Comparison of ENCODE assay signal across 9 cellular contexts in genomic region chrX:16826207-16826606, GRCh38. TPM values are rescaled to one million over a fixed set of nuclear protein-coding genes. Genes with fewer than 3 reads are reported as not detected.
A peak's percentile ranks its signal among the peaks of the same experiment; 100 is the strongest.
DNase-seq lines count a peak whose midpoint lies in the region; ATAC-seq and TF ChIP-seq lines count a peak whose summit lies in the region.
"Had no signal": no experiment of that assay in that cellular context is flagged by ENCODE, and none has a peak within 500 bp of the region (broad histone marks: within the 10 kb centered on the region; RNA-seq: fewer than 3 reads in every experiment).

No MANE protein-coding gene starts in this region.

- peaks cover 13% of the 10 kb centered on the region for H3K36me3 Mint-ChIP-seq in activated naive CD4-positive, alpha-beta T cell treated with anti-CD3 and anti-CD28 coated beads, Interleukin-2, amount 10 ng/mL, durations not matched to agents 7 days and 5 days
- H3K36me3 Mint-ChIP-seq in T-helper 17 cell (ENCODE audit: low read depth): no peaks in the 10 kb centered on the region

- no peak overlapping the region for H3K9ac ChIP-seq in smooth muscle cell (ENCODE audit: low read depth)

- peaks cover 5% of the 10 kb centered on the region for H3F3A ChIP-seq in smooth muscle cell (ENCODE audit: low read depth)

- DNase-seq in activated naive CD4-positive, alpha-beta T cell treated with anti-CD3 and anti-CD28 coated beads, Interleukin-2, amount 10 ng/mL, durations not matched to agents 7 days and 5 days: no peak
- no peak for DNase-seq in activated naive CD4-positive, alpha-beta T cell treated with anti-CD3 and anti-CD28 coated beads, Interleukin-2, amount 50 U/mL, for 16 hours
- DNase-seq in T-helper 17 cell (no peak), fibroblast of the conjunctiva (ENCODE audit: low read depth) (peak; percentile 62), smooth muscle cell (lab: John Stamatoyannopoulos, UW; ENCODE audit: unreplicated experiment) (no peak)
- DNase-seq in stimulated activated CD4-positive, alpha-beta T cell treated with anti-CD3 and anti-CD28 coated beads, Interleukin-12 subunit alpha, Interleukin-12 subunit beta, amount 100 ng/mL, for 4 hours: no peak

- TF ChIP-seq RAD21 in Ishikawa (IDR thresholded peaks at IDR 0.05; ENCODE audit: low read depth): peak; percentile 42; the same call in 1 of the 2 replicates

- peak overlapping the region; percentile 28 for H3K27ac Mint-ChIP-seq in activated naive CD4-positive, alpha-beta T cell treated with anti-CD3 and anti-CD28 coated beads, Interleukin-2, amount 10 ng/mL, durations not matched to agents 7 days and 5 days
- H3K27ac Mint-ChIP-seq in T-helper 17 cell: peak overlapping the region; percentile 75

- no peak for TF ChIP-seq EP300 in Ishikawa (IDR thresholded peaks at IDR 0.05; ENCODE audit: borderline replicate concordance)

- H3K4me3 Mint-ChIP-seq in activated naive CD4-positive, alpha-beta T cell treated with anti-CD3 and anti-CD28 coated beads, Interleukin-2, amount 10 ng/mL, durations not matched to agents 7 days and 5 days: no peak overlapping the region
- no peak overlapping the region for H3K4me3 Mint-ChIP-seq in T-helper 17 cell

- no peak overlapping the region for H2AFZ ChIP-seq in smooth muscle cell (ENCODE audit: low read depth)

- no peaks in the 10 kb centered on the region for H3K27me3 ChIP-seq in smooth muscle cell (ENCODE audit: low read depth)

- no peaks in the 10 kb centered on the region for H3K4me1 ChIP-seq in smooth muscle cell (ENCODE audit: low read depth)

- no peak overlapping the region for H3K4me3 ChIP-seq in smooth muscle cell
- H3K4me3 ChIP-seq: HAP-1 had no signal

- ATAC-seq in T-helper 17 cell: peak; percentile 54
- no peak for ATAC-seq in GM21576 (IDR thresholded peaks at IDR 0.05; ENCODE audit: unreplicated experiment)

- no peak overlapping the region for H3K27ac ChIP-seq in smooth muscle cell (ENCODE audit: low read depth)

- peaks cover 5% of the 10 kb centered on the region for H3K4me1 Mint-ChIP-seq in activated naive CD4-positive, alpha-beta T cell treated with anti-CD3 and anti-CD28 coated beads, Interleukin-2, amount 10 ng/mL, durations not matched to agents 7 days and 5 days
- H3K4me1 Mint-ChIP-seq in T-helper 17 cell: no peaks in the 10 kb centered on the region

- no peak overlapping the region for H3K4me2 ChIP-seq in smooth muscle cell

- no peaks in the 10 kb centered on the region for H3K36me3 ChIP-seq in smooth muscle cell (ENCODE audit: low read depth)

- peak; percentile 76 for TF ChIP-seq CTCF in smooth muscle cell (IDR thresholded peaks at IDR 0.05; ENCODE audit: borderline replicate concordance, insufficient read depth, poor library complexity, severe bottlenecking)

- H3K9me3 ChIP-seq in T-helper 17 cell (ENCODE audit: control insufficient read depth, low read length, poor library complexity, severe bottlenecking) (no peaks in the 10 kb centered on the region), smooth muscle cell (replicated peaks; ENCODE audit: low read depth) (no peaks in the 10 kb centered on the region)
- H3K9me3 ChIP-seq: HAP-1 had no signal

- CTCF ChIA-PET in activated naive CD4-positive, alpha-beta T cell treated with anti-CD3 and anti-CD28 coated beads, Interleukin-2, amount 10 ng/mL, durations not matched to agents 7 days and 5 days (lab: Charles Lee): interaction anchor here (0.7 to 3.1 kb wide), 8 partner anchors 20 to 226 kb away, joined by 3 to 20 read pairs (median 3); no protein-coding TSS in a partner anchor

- no peaks in the 10 kb centered on the region for H3K9me3 Mint-ChIP-seq in activated naive CD4-positive, alpha-beta T cell treated with anti-CD3 and anti-CD28 coated beads, Interleukin-2, amount 10 ng/mL, durations not matched to agents 7 days and 5 days

- H3K79me2 ChIP-seq in smooth muscle cell (ENCODE audit: low read depth): no peaks in the 10 kb centered on the region

- 81% methylated on average over 3 of the region's 3 CpGs for WGBS in smooth muscle cell (ENCODE audit: low lambda C conversion rate)

- no peaks in the 10 kb centered on the region for H4K20me1 ChIP-seq in smooth muscle cell (ENCODE audit: low read depth)

- no peaks in the 10 kb centered on the region for H3K27me3 Mint-ChIP-seq in activated naive CD4-positive, alpha-beta T cell treated with anti-CD3 and anti-CD28 coated beads, Interleukin-2, amount 10 ng/mL, durations not matched to agents 7 days and 5 days
- no peaks in the 10 kb centered on the region for H3K27me3 Mint-ChIP-seq in T-helper 17 cell

TF ChIP-seq in Ishikawa, 13 proteins besides CTCF, POLR2A, EP300 and RAD21:
- TF ChIP-seq YY1 (IDR thresholded peaks at IDR 0.05; ENCODE audit: low read depth) (no peak), MAX (IDR thresholded peaks at IDR 0.05) (no peak), TEAD4 (IDR thresholded peaks at IDR 0.05) (no peak), TAF1 (IDR thresholded peaks at IDR 0.05; ENCODE audit: low read depth) (no peak), USF1 (IDR thresholded peaks at IDR 0.05) (no peak), CEBPB (IDR thresholded peaks at IDR 0.05) (no peak), ZBTB7A (IDR thresholded peaks at IDR 0.05; ENCODE audit: low read depth) (no peak), EGR1 (IDR thresholded peaks at IDR 0.05) (no peak), CREB1 (IDR thresholded peaks at IDR 0.05; ENCODE audit: low read depth) (no peak), TCF12 (IDR thresholded peaks at IDR 0.05; ENCODE audit: low read depth) (no peak), REST (IDR thresholded peaks at IDR 0.05; ENCODE audit: low read depth) (no peak), NFIC (IDR thresholded peaks at IDR 0.05) (no peak), FOXM1 (IDR thresholded peaks at IDR 0.05; ENCODE audit: borderline replicate concordance, low read depth) (no peak)

RNA-seq across cellular contexts. Expression of gene TXLNG, which starts 39.9 kb away (rescaled TPM):
- 10 to 100 TPM; 19.9 to 21.7 TPM for total RNA-seq in T-helper 17 cell
- total RNA-seq in smooth muscle cell: 17.5 and 19.6 TPM in 2 replicates
- 5.7 and 7.8 TPM in 2 replicates for polyA plus RNA-seq in smooth muscle cell

RNA-seq across cellular contexts. Expression of gene RBBP7, which starts 44.0 kb away (rescaled TPM):
- 100 to 1,000 TPM; 103 to 105 TPM for total RNA-seq in T-helper 17 cell
- 116 and 117 TPM in 2 replicates for total RNA-seq in smooth muscle cell
- 147 and 171 TPM in 2 replicates for polyA plus RNA-seq in smooth muscle cell
